In genomic region chr1:220813013-220813412, GRCh38 we compare ENCODE assay signal across 23 cellular contexts. TPM values are rescaled to one million over a fixed set of nuclear protein-coding genes. Genes with fewer than 3 reads are reported as not detected.
A peak's percentile ranks its signal among the peaks of the same experiment; 100 is the strongest.
DNase-seq lines count a peak whose midpoint lies in the region; ATAC-seq, FAIRE-seq and TF ChIP-seq lines count a peak whose summit lies in the region.
"Had no signal": no experiment of that assay in that cellular context is flagged by ENCODE, and none has a peak within 500 bp of the region (broad histone marks: within the 10 kb centered on the region; RNA-seq: fewer than 3 reads in every experiment).

No MANE protein-coding gene starts in this region.

- H3F3A ChIP-seq in GM23338 (replicated peaks; ENCODE audit: low read depth) (no peaks in the 10 kb centered on the region), OCI-LY1 (ENCODE audit: insufficient read depth, low read length) (no peaks in the 10 kb centered on the region)

- H3K27ac ChIP-seq in C4-2B (peak overlapping the region; percentile 59), GM23338 (ENCODE audit: low read depth) (no peak overlapping the region), OCI-LY1 (ENCODE audit: low read depth, low read length, poor library complexity, severe bottlenecking) (no peak overlapping the region), endothelial cell of umbilical vein (ENCODE audit: insufficient read depth, low read depth, low read length) (no peak overlapping the region), suprapubic skin (no peak overlapping the region), RWPE1 (no peak overlapping the region)
- H3K27ac ChIP-seq in CD4-positive, alpha-beta T cell (ENCODE audit: low read depth, low read length) = no peak overlapping the region
- H3K27ac ChIP-seq: esophagus squamous epithelium, right atrium auricular region had no signal

- H3K9me2 ChIP-seq in GM23338 (ENCODE audit: insufficient read depth) (no peaks in the 10 kb centered on the region), OCI-LY1 (ENCODE audit: low read depth, low read length) (no peaks in the 10 kb centered on the region)

- DNase-seq in GM23338 (ENCODE audit: low spot score) = peak; percentile 72
- DNase-seq in endothelial cell of umbilical vein (ENCODE audit: low read depth, low spot score) = no peak
- DNase-seq in suprapubic skin (ENCODE audit: low spot score in 2 of 2) = no peak
- DNase-seq in CD4-positive, alpha-beta T cell = no peak
- no peak for DNase-seq in GM12891 (ENCODE audit: insufficient read length, low spot score)
- DNase-seq in RWPE1 (ENCODE audit: low spot score) = no peak
- DNase-seq: activated CD4-positive, CD25-positive, alpha-beta regulatory T cell treated with anti-CD3 and anti-CD28 coated beads, Interleukin-2, amount 50 U/mL, for 72 hours; activated gamma-delta T cell treated with Interleukin-2 at 50 U/mL for 16 hours; amygdala; Calu3; esophagus squamous epithelium; GF-D8; immature natural killer cell; left ventricle myocardium superior; NCI-H1694 treated with DMSO at 0.1 percent for 48 hours; NCI-H345; Right ventricle myocardium superior had no signal

- H3K9me3 ChIP-seq in OCI-LY1 (ENCODE audit: low read length) (no peaks in the 10 kb centered on the region), endothelial cell of umbilical vein (replicated peaks; ENCODE audit: control insufficient read depth, insufficient read depth, low read length) (no peaks in the 10 kb centered on the region), suprapubic skin (no peaks in the 10 kb centered on the region)
- no peaks in the 10 kb centered on the region for H3K9me3 ChIP-seq in CD4-positive, alpha-beta T cell (ENCODE audit: control insufficient read depth, low read length)
- H3K9me3 ChIP-seq: esophagus squamous epithelium, right atrium auricular region had no signal

- intact Hi-C loops in endothelial cell of umbilical vein (cut with micrococcal nuclease) = loop anchor here (5.0 to 10.0 kb wide), 5 partner anchors 179 to 1359 kb away; no protein-coding TSS in a partner anchor
- intact Hi-C loops in CD4-positive, alpha-beta T cell (cut with DNase I, micrococcal nuclease) = loop anchor here (5.0 to 10.0 kb wide), 3 partner anchors 389 to 1192 kb away; no protein-coding TSS in a partner anchor

- H3K27me3 Mint-ChIP-seq in GM23338 (ENCODE audit: insufficient read depth, low read depth, poor library complexity) = peaks cover 9% of the 10 kb centered on the region
- peaks cover 43% of the 10 kb centered on the region for H3K27me3 Mint-ChIP-seq in CD4-positive, alpha-beta T cell

- H3K27me3 ChIP-seq in GM23338 (ENCODE audit: insufficient read depth) (no peaks in the 10 kb centered on the region), OCI-LY1 (ENCODE audit: insufficient read depth, low read length) (no peaks in the 10 kb centered on the region), endothelial cell of umbilical vein (ENCODE audit: control insufficient read depth in 2 of 2, insufficient read depth in 2 of 2, low read length in 2 of 2) (peaks cover 4 to 6% of the 10 kb centered on the region in 2 experiments), suprapubic skin (peaks cover 7% of the 10 kb centered on the region)
- no peaks in the 10 kb centered on the region for H3K27me3 ChIP-seq in CD4-positive, alpha-beta T cell (ENCODE audit: control insufficient read depth, insufficient read depth, low read length)
- H3K27me3 ChIP-seq: esophagus squamous epithelium, right atrium auricular region had no signal

- peak; percentile 15 for FAIRE-seq in endothelial cell of umbilical vein (lab: Jason Lieb, UNC)
- no peak for FAIRE-seq in GM12891 (lab: Jason Lieb, UNC)
- FAIRE-seq: GM18507, HTR-8/SVneo had no signal

- no TSS peak for BruUV-seq in endothelial cell of umbilical vein (replicated peaks; lab: Mats Ljungman, UMichigan)

- H3K79me2 ChIP-seq in GM23338 (replicated peaks; ENCODE audit: insufficient read depth) = no peaks in the 10 kb centered on the region
- H3K79me2 ChIP-seq in OCI-LY1 (ENCODE audit: insufficient read depth, low read length) = no peaks in the 10 kb centered on the region
- H3K79me2 ChIP-seq in endothelial cell of umbilical vein (ENCODE audit: control insufficient read depth, insufficient read depth, low read length) = no peaks in the 10 kb centered on the region

- H3K9me1 ChIP-seq in endothelial cell of umbilical vein (replicated peaks; ENCODE audit: control insufficient read depth, extremely low read depth, insufficient read depth, low read length) = no peaks in the 10 kb centered on the region

- dilution Hi-C loops in endothelial cell of umbilical vein (cut with MboI; ENCODE audit: extremely low pct_ligation_motif_present, low sequenced_read_pairs) = no loop called here

- H3K4me1 ChIP-seq in GM23338 (ENCODE audit: insufficient read depth) (peaks cover 3% of the 10 kb centered on the region; the same call in 1 of the 2 replicates), OCI-LY1 (ENCODE audit: insufficient read depth, low read length, severe bottlenecking) (no peaks in the 10 kb centered on the region), endothelial cell of umbilical vein (ENCODE audit: control insufficient read depth, extremely low read depth, insufficient read depth, low read length) (peaks cover 8% of the 10 kb centered on the region), suprapubic skin (peaks cover 5% of the 10 kb centered on the region)

- no peak overlapping the region for H3K9ac ChIP-seq in OCI-LY1 (ENCODE audit: low read length)
- H3K9ac ChIP-seq in endothelial cell of umbilical vein (replicated peaks; ENCODE audit: extremely low read depth, insufficient read depth, low read length) = no peak overlapping the region

- POLR2A ChIA-PET in endothelial cell of umbilical vein (lab: Charles Lee) = no interaction called here
- POLR2A ChIA-PET in CD4-positive, alpha-beta T cell (lab: Charles Lee) = no interaction called here
- POLR2A ChIA-PET in RWPE1 (lab: Yijun Ruan, JAX; ENCODE audit: low non-redundant PET) = no interaction called here

- ATAC-seq in GM23338 = peak; percentile 33
- ATAC-seq in CD4-positive, alpha-beta T cell (ENCODE audit: poor library complexity) = no peak
- ATAC-seq: left ventricle myocardium superior had no signal

- TF ChIP-seq CTCF in C4-2B (conservative IDR thresholded peaks at IDR 0.05) (peak; percentile 11; the same call in 1 of the 2 replicates), GM23338 (conservative IDR thresholded peaks at IDR 0.05; ENCODE audit: low read depth in 2 of 2) (peak; percentile 60 to 78), OCI-LY1 (IDR thresholded peaks at IDR 0.05; ENCODE audit: low read length) (peak; percentile 30; the same call in 1 of the 2 replicates), endothelial cell of umbilical vein (IDR thresholded peaks at IDR 0.05; ENCODE audit: extremely low read depth in 1 of 2, insufficient read depth in 1 of 2, low read depth in 1 of 2, low read length in 2 of 2) (peak in 1 of 2 donors; percentile 6), suprapubic skin (IDR thresholded peaks at IDR 0.05) (no peak), RWPE1 (conservative IDR thresholded peaks at IDR 0.05; ENCODE audit: low read depth) (no peak)
- TF ChIP-seq CTCF in CD4-positive, alpha-beta T cell (IDR thresholded peaks at IDR 0.05) = no peak

- H2AFZ ChIP-seq in GM23338 (no peak overlapping the region), OCI-LY1 (ENCODE audit: low read length) (no peak overlapping the region), endothelial cell of umbilical vein (ENCODE audit: low read depth, low read length) (no peak overlapping the region)

- H3K36me3 Mint-ChIP-seq in GM23338 (ENCODE audit: low read depth) = peaks cover 67% of the 10 kb centered on the region
- no peaks in the 10 kb centered on the region for H3K36me3 Mint-ChIP-seq in CD4-positive, alpha-beta T cell (ENCODE audit: low read depth)
- H3K36me3 Mint-ChIP-seq: immature natural killer cell had no signal

- H3K4me3 Mint-ChIP-seq in GM23338 = no peak overlapping the region
- no peak overlapping the region for H3K4me3 Mint-ChIP-seq in CD4-positive, alpha-beta T cell
- H3K4me3 Mint-ChIP-seq: immature natural killer cell; stimulated activated naive CD8-positive, alpha-beta T cell treated with anti-CD3 and anti-CD28 coated beads, Interleukin-15, Interleukin-2, amounts not matched to agents 100 ng/mL and 50 ng/mL, for 24 hours had no signal

- H4K20me1 ChIP-seq in GM23338 (replicated peaks; ENCODE audit: insufficient read depth) (no peaks in the 10 kb centered on the region; the same call in 1 of the 2 replicates), OCI-LY1 (ENCODE audit: insufficient read depth, low read length) (no peaks in the 10 kb centered on the region), endothelial cell of umbilical vein (replicated peaks; ENCODE audit: control insufficient read depth, extremely low read depth, insufficient read depth, low read length) (no peaks in the 10 kb centered on the region)

- TF ChIP-seq POLR2A in endothelial cell of umbilical vein (IDR thresholded peaks at IDR 0.05; ENCODE audit: low read depth, low read length) (no peak), suprapubic skin (IDR thresholded peaks at IDR 0.05) (no peak), GM12891 (IDR thresholded peaks at IDR 0.05; ENCODE audit: low read depth, low read length) (no peak)

- no peak for TF ChIP-seq EP300 in suprapubic skin (IDR thresholded peaks at IDR 0.05)

- no peak overlapping the region for H3K4me3 ChIP-seq in GM23338
- no peak overlapping the region for H3K4me3 ChIP-seq in OCI-LY1 (ENCODE audit: low read depth, low read length, poor library complexity, severe bottlenecking)
- H3K4me3 ChIP-seq in endothelial cell of umbilical vein (replicated peaks in 1 of 3; ENCODE audit: insufficient read depth in 1 of 3, low read depth in 1 of 3, low read length in 3 of 3) = no peak overlapping the region
- no peak overlapping the region for H3K4me3 ChIP-seq in suprapubic skin
- H3K4me3 ChIP-seq: esophagus squamous epithelium, right atrium auricular region had no signal

- H3K36me3 ChIP-seq in GM23338 (ENCODE audit: insufficient read depth) = peaks cover 7% of the 10 kb centered on the region
- no peaks in the 10 kb centered on the region for H3K36me3 ChIP-seq in OCI-LY1 (ENCODE audit: insufficient read depth, low read length)
- H3K36me3 ChIP-seq in endothelial cell of umbilical vein (ENCODE audit: control insufficient read depth in 2 of 2, extremely low read depth in 1 of 2, insufficient read depth in 2 of 2, low read length in 2 of 2) = no peaks in the 10 kb centered on the region
- H3K36me3 ChIP-seq in suprapubic skin = no peaks in the 10 kb centered on the region
- H3K36me3 ChIP-seq: esophagus squamous epithelium, right atrium auricular region had no signal

- no peak overlapping the region for H3K27ac Mint-ChIP-seq in GM23338
- no peak overlapping the region for H3K27ac Mint-ChIP-seq in CD4-positive, alpha-beta T cell
- H3K27ac Mint-ChIP-seq: immature natural killer cell; stimulated activated naive CD8-positive, alpha-beta T cell treated with anti-CD3 and anti-CD28 coated beads, Interleukin-15, Interleukin-2, amounts not matched to agents 100 ng/mL and 50 ng/mL, for 24 hours had no signal

- H3K4me1 Mint-ChIP-seq in GM23338 = peaks cover 10% of the 10 kb centered on the region; the same call in 2 of the 3 replicates
- H3K4me1 Mint-ChIP-seq in CD4-positive, alpha-beta T cell (ENCODE audit: low read depth) = peaks cover 10% of the 10 kb centered on the region

- CTCF ChIA-PET in endothelial cell of umbilical vein (lab: Charles Lee) = interaction anchor here (0.6 to 2.2 kb wide), 3 partner anchors 16 to 622 kb away, joined by 3 to 6 read pairs (median 4); no protein-coding TSS in a partner anchor
- CTCF ChIA-PET in CD4-positive, alpha-beta T cell (lab: Charles Lee) = no interaction called here
- CTCF ChIA-PET in RWPE1 (lab: Yijun Ruan, JAX) = interaction anchor here (0.5 to 0.8 kb wide), 2 partner anchors 26 to 80 kb away, joined by 3 to 4 read pairs; no protein-coding TSS in a partner anchor

- H3K9me3 Mint-ChIP-seq in GM23338 = no peaks in the 10 kb centered on the region; the same call in 2 of the 3 replicates
- no peaks in the 10 kb centered on the region for H3K9me3 Mint-ChIP-seq in CD4-positive, alpha-beta T cell
- H3K9me3 Mint-ChIP-seq: immature natural killer cell; stimulated activated naive CD8-positive, alpha-beta T cell treated with anti-CD3 and anti-CD28 coated beads, Interleukin-15, Interleukin-2, amounts not matched to agents 100 ng/mL and 50 ng/mL, for 24 hours had no signal

- H3K4me2 ChIP-seq in GM23338 = no peak overlapping the region
- H3K4me2 ChIP-seq in OCI-LY1 (ENCODE audit: low read length) = no peak overlapping the region
- no peak overlapping the region for H3K4me2 ChIP-seq in endothelial cell of umbilical vein (ENCODE audit: insufficient read depth, low read length)

- 82% methylated on average over 10 of the region's 12 CpGs for WGBS in suprapubic skin

RNA-seq across cellular contexts. Expression of gene MTARC1, which starts 26.3 kb away (rescaled TPM):
- 29.7 and 33.9 TPM in 2 replicates for total RNA-seq in GM23338 (2014; rRNA removed; shearing (Covaris generic))
- polyA plus RNA-seq in GM23338 (2016; fragmentation: Nextera tagmentation; extraction: Ambion mirVana) = 33.2 and 34.6 TPM in 2 replicates
- total RNA-seq in endothelial cell of umbilical vein = 3.5 and 4.8 TPM in 2 replicates
- 0.43 and 0.62 TPM in 2 replicates for polyA plus RNA-seq in endothelial cell of umbilical vein
- 1.1 TPM in 2 replicates for polyA plus RNA-seq in endothelial cell of umbilical vein (2011; cell fraction: cytosol; rRNA removed)
- 1.2 and 1.6 TPM in 2 replicates for polyA plus RNA-seq in endothelial cell of umbilical vein (2011; cell fraction: nucleus; rRNA removed)
- polyA plus RNA-seq in endothelial cell of umbilical vein (2012) = 1.1 and 1.2 TPM in 2 replicates
- 0.80 and 2.6 TPM in 2 replicates for polyA minus RNA-seq in endothelial cell of umbilical vein
- 86.1 TPM for polyA minus RNA-seq in endothelial cell of umbilical vein (2011; cell fraction: cytosol; rRNA and poly(A)+ RNA removed)
- 1.1 and 1.4 TPM in 2 replicates for polyA minus RNA-seq in endothelial cell of umbilical vein (2011; cell fraction: nucleus; rRNA and poly(A)+ RNA removed)
- 10 to 100 TPM in 1 of 4 donors, 1 to 10 TPM in 3; 2.1 to 12.7 (median 7.5) TPM for total RNA-seq in suprapubic skin
- total RNA-seq in CD4-positive, alpha-beta T cell = not detected
- not detected for polyA plus RNA-seq in GM12891 (2012; ENCODE audit: low read depth, missing spikeins)

Comparison
In these comparisons a context has a peak if more than half of its experiments do, and no peak if none do; other contexts are left out.
1. CTCF ChIP-seq: peak in C4-2B (single experiment), GM23338 (2 of 2) and OCI-LY1 (single experiment); none in suprapubic skin (0 of 2), CD4-positive, alpha-beta T cell (single experiment) and RWPE1 (single experiment).